Comparison of ENCODE assay signal across 14 cellular contexts in genomic region chr19:6465006-6465405, GRCh38. TPM values are rescaled to one million over a fixed set of nuclear protein-coding genes. Genes with fewer than 3 reads are reported as not detected.
DNase-seq lines count a peak whose midpoint lies in the region; ATAC-seq, FAIRE-seq and TF ChIP-seq lines count a peak whose summit lies in the region.
"Had no signal": no experiment of that assay in that cellular context is flagged by ENCODE, and none has a peak within 500 bp of the region (broad histone marks: within the 10 kb centered on the region; RNA-seq: fewer than 3 reads in every experiment).

No MANE protein-coding gene starts in this region.

- no peak overlapping the region for H2AFZ ChIP-seq in H9 (ENCODE audit: low read length)

- H3K4me1 Mint-ChIP-seq in H9 = peaks cover 11 to 27% of the 10 kb centered on the region in 2 experiments

- H2BK12ac ChIP-seq in H9 (ENCODE audit: insufficient read length, low read depth, low read length) = no peak overlapping the region

- H4K5ac ChIP-seq in H9 (ENCODE audit: insufficient read length, low read depth, low read length) = no peak overlapping the region

- H2BK15ac ChIP-seq in H9 (ENCODE audit: low read depth, low read length) = no peak overlapping the region; the same call in 1 of the 2 replicates

- H3K27me3 Mint-ChIP-seq in H9 (ENCODE audit: low read depth) = peaks cover 7% of the 10 kb centered on the region

- H4K8ac ChIP-seq in H9 (replicated peaks; ENCODE audit: insufficient read length, low read depth, low read length) = no peak overlapping the region

- H3K9me3 ChIP-seq in H9 (ENCODE audit: control insufficient read depth, low read depth, low read length) (no peaks in the 10 kb centered on the region), body of pancreas (no peaks in the 10 kb centered on the region)
- H3K9me3 ChIP-seq: spleen had no signal

- no peak overlapping the region for H3K4ac ChIP-seq in H9 (ENCODE audit: low read depth, low read length)

- H4K20me1 ChIP-seq in H9 (ENCODE audit: control insufficient read depth, insufficient read depth, insufficient read length) = no peaks in the 10 kb centered on the region

- no peak overlapping the region for H2BK20ac ChIP-seq in H9 (ENCODE audit: low read depth, low read length, poor library complexity, severe bottlenecking)

- H3K27me3 ChIP-seq in H9 (ENCODE audit: insufficient read depth, low read length) (no peaks in the 10 kb centered on the region), body of pancreas (no peaks in the 10 kb centered on the region)

- H3K9me3 Mint-ChIP-seq in H9 = no peaks in the 10 kb centered on the region; a peak in 1 of 5 replicates

- peak overlapping the region; percentile 83 to 91 for H3K4me3 Mint-ChIP-seq in H9

- H3K27ac ChIP-seq in H9 (ENCODE audit: insufficient read length, low read depth, low read length) (no peak overlapping the region), body of pancreas (peak overlapping the region; percentile 88 to 99 (median 94))

- 0 out of 2 replicates have a peak overlapping the region, but pooled peaks have one; percentile 34 for H3K14ac ChIP-seq in H9 (ENCODE audit: insufficient read depth, low read length)

- TF ChIP-seq POLR2A in body of pancreas (IDR thresholded peaks at IDR 0.05) = no peak

- H3K36me3 Mint-ChIP-seq in H9 (ENCODE audit: insufficient read depth in 1 of 3, low read depth in 3 of 3) = peaks cover 0 to 31% (median 23%) of the 10 kb centered on the region in 3 experiments; a peak in 5 of 7 replicates

- H2BK120ac ChIP-seq in H9 (ENCODE audit: low read depth, low read length, poor library complexity, severe bottlenecking) = no peak overlapping the region

- H3K4me1 ChIP-seq in H9 (ENCODE audit: insufficient read depth, low read length) (no peaks in the 10 kb centered on the region), body of pancreas (peaks cover 13% of the 10 kb centered on the region)

- intact Hi-C loops in body of pancreas (cut with DNase I) (no loop called here), left colon (cut with DNase I, micrococcal nuclease) (no loop called here)

- H4K91ac ChIP-seq in H9 (ENCODE audit: insufficient read length, low read depth, low read length) = no peak overlapping the region

- H3K4me3 ChIP-seq in body of pancreas = peak overlapping the region; percentile 68 to 87
- peak overlapping the region; percentile 52 for H3K4me3 ChIP-seq in retinal pigment epithelial cell (ENCODE audit: low read length)

- TF ChIP-seq CTCF in H9 (conservative IDR thresholded peaks at IDR 0.05) = no peak
- no peak for TF ChIP-seq CTCF in body of pancreas (IDR thresholded peaks at IDR 0.05)
- no peak for TF ChIP-seq CTCF in retinal pigment epithelial cell (conservative IDR thresholded peaks at IDR 0.05; ENCODE audit: low read depth, low read length)

- H3K23ac ChIP-seq in H9 (ENCODE audit: insufficient read length, low read depth, low read length) = no peak overlapping the region

- no peak for FAIRE-seq in urothelium cell line (lab: Jason Lieb, UNC)

- peaks cover 0 to 3% of the 10 kb centered on the region in 2 donors for H3K36me3 ChIP-seq in body of pancreas (replicated peaks in 1 of 2; ENCODE audit: insufficient read depth in 1 of 2, low read depth in 2 of 2)

- H3K56ac ChIP-seq in H9 (ENCODE audit: insufficient read length, low read depth, low read length) = no peak overlapping the region

- H2AK5ac ChIP-seq in H9 (ENCODE audit: insufficient read length, low read length) = no peak overlapping the region

- H3K18ac ChIP-seq in H9 (ENCODE audit: insufficient read length, low read depth, low read length) = no peak overlapping the region

- no peak for ATAC-seq in body of pancreas
- peak; percentile 12 for ATAC-seq in left colon
- no peak for ATAC-seq in GM18517 (IDR thresholded peaks at IDR 0.05; ENCODE audit: unreplicated experiment)
- ATAC-seq in GM19463 (IDR thresholded peaks at IDR 0.05; ENCODE audit: unreplicated experiment) = no peak
- ATAC-seq: left ventricle myocardium superior had no signal

- peaks cover 6% of the 10 kb centered on the region for H3K23me2 ChIP-seq in H9 (ENCODE audit: insufficient read length, low read depth, low read length, poor library complexity, severe bottlenecking)

- peak overlapping the region in 2 of 3 experiments; percentile 41 to 77; a peak in 3 of 7 replicates for H3K27ac Mint-ChIP-seq in H9

- H3K4me2 ChIP-seq in H9 (ENCODE audit: insufficient read depth, insufficient read length, low read length) = peak overlapping the region; percentile 42

- H3T11ph ChIP-seq in H9 (ENCODE audit: low read length) = no peak overlapping the region

- DNase-seq in H9 (no peak), body of pancreas (no peak), left colon (no peak), retinal pigment epithelial cell (ENCODE audit: low read depth) (no peak), urothelium cell line (ENCODE audit: low spot score) (no peak)
- no peak for DNase-seq in activated effector memory CD4-positive, alpha-beta T cell treated with Interleukin-2 at 50 U/mL for 16 hours
- DNase-seq: amygdala, Kasumi-1, left ventricle myocardium superior, NCI-H345, spleen had no signal

- H3K9ac ChIP-seq in H9 (ENCODE audit: extremely low read depth, insufficient read length, low read length) = no peak overlapping the region

- H2BK5ac ChIP-seq in H9 (ENCODE audit: insufficient read length, low read length) = no peak overlapping the region

- no peaks in the 10 kb centered on the region for H3K79me1 ChIP-seq in H9 (ENCODE audit: insufficient read depth, low read depth, low read length, poor library complexity, severe bottlenecking)

- H3K79me2 ChIP-seq in H9 (ENCODE audit: insufficient read depth, low read length) = no peaks in the 10 kb centered on the region

- no CpG with 5 or more reads among the region's 9 CpGs for WGBS in H9 (ENCODE audit: extremely low coverage, insufficient read length, low lambda C conversion rate)
- 12 to 13% methylated on average over 9 of the region's 9 CpGs for WGBS in body of pancreas, 2 donors

RNA-seq across cellular contexts. Expression of gene CRB3, which starts 0.9 kb away (rescaled TPM):
- total RNA-seq in H9 (2021) (31.4 and 32.1 TPM in 2 replicates), body of pancreas (10 to 100 TPM; 35.8 to 37.6 TPM), left colon (100 to 1,000 TPM; 106 to 148 TPM)
- total RNA-seq: left ventricle myocardium superior had no signal

RNA-seq across cellular contexts. Expression of gene SLC25A23, which starts 5.4 kb away (rescaled TPM):
- total RNA-seq in H9 (2021) (35.0 and 42.9 TPM in 2 replicates), body of pancreas (10 to 100 TPM; 11.5 to 49.3 TPM), left colon (100 to 1,000 TPM; 126 to 163 TPM)

RNA-seq across cellular contexts. Expression of gene DENND1C, which starts 16.6 kb away (rescaled TPM):
- total RNA-seq in H9 (2021) (2.4 TPM in 2 replicates), body of pancreas (1 to 10 TPM; 1.0 to 1.3 TPM), left colon (1 to 10 TPM; 2.8 TPM)
- total RNA-seq: SK-MEL-5 had no signal

RNA-seq across cellular contexts. Expression of gene SLC25A41, which starts 31.4 kb away (rescaled TPM):
- total RNA-seq in H9 (2021) (0.20 and 0.42 TPM in 2 replicates), body of pancreas (not detected), left colon (under 1 TPM; 0.47 to 0.85 TPM)

RNA-seq across cellular contexts. Expression of gene TUBB4A, which starts 37.1 kb away (rescaled TPM):
- total RNA-seq in H9 (2021) = 19.5 and 20.3 TPM in 2 replicates
- total RNA-seq in body of pancreas = 1 to 10 TPM; 3.0 to 3.4 TPM
- total RNA-seq in left colon = 1 to 10 TPM; 1.1 to 1.7 TPM
